1 cellular context compared by ENCODE assay signal in genomic region chrX:11461181-11462001, GRCh38.
TF ChIP-seq lines count a peak whose summit lies in the region.

No MANE protein-coding gene starts in this region.

TF ChIP-seq in K562, 482 proteins besides CTCF, POLR2A, EP300 and RAD21 (continued from another document and continues in another):
- no peak for TF ChIP-seq NR4A1 (CRISPR knock-in tag; IDR thresholded peaks at IDR 0.05)
- no peak; the same call in none of the 2 replicates for TF ChIP-seq NR4A1 (tag; IDR thresholded peaks at IDR 0.05)
- no peak for TF ChIP-seq RBM25 (IDR thresholded peaks at IDR 0.05; ENCODE audit: low read depth, low read length, severe bottlenecking)
- no peak for TF ChIP-seq HINFP (tag; conservative IDR thresholded peaks at IDR 0.05; ENCODE audit: low read depth)
- TF ChIP-seq ZBTB43 (CRISPR knock-in tag; IDR thresholded peaks at IDR 0.05): no peak
- TF ChIP-seq TAF15 (IDR thresholded peaks at IDR 0.05; ENCODE audit: low read depth, low read length): no peak
- 0 out of 2 replicates have a peak, but pooled peaks have one; percentile 16 for TF ChIP-seq ZNF583 (CRISPR knock-in tag; IDR thresholded peaks at IDR 0.05)
- no peak for TF ChIP-seq POLR2G (IDR thresholded peaks at IDR 0.05; ENCODE audit: low read depth, low read length)
- no peak for TF ChIP-seq NFIX (CRISPR knock-in tag; IDR thresholded peaks at IDR 0.05; ENCODE audit: low read depth)
- TF ChIP-seq NBN (IDR thresholded peaks at IDR 0.05; ENCODE audit: low read depth): peak; percentile 84
- TF ChIP-seq EP400 (IDR thresholded peaks at IDR 0.05): peak; percentile 48; the same call in 1 of the 2 replicates
- TF ChIP-seq FOS (IDR thresholded peaks at IDR 0.05; ENCODE audit: extremely low read depth, insufficient read length): no peak
- TF ChIP-seq NFXL1 (CRISPR knock-in tag; IDR thresholded peaks at IDR 0.05): no peak
- TF ChIP-seq ZBTB26 (CRISPR knock-in tag; IDR thresholded peaks at IDR 0.05): no peak
- no peak for TF ChIP-seq E4F1 (CRISPR knock-in tag; IDR thresholded peaks at IDR 0.05; ENCODE audit: borderline replicate concordance)
- TF ChIP-seq PTRF (tag; IDR thresholded peaks at IDR 0.05): no peak
- TF ChIP-seq ZEB2 (IDR thresholded peaks at IDR 0.05): peak; percentile 83; the same call in 1 of the 2 replicates
- peak; percentile 74; the same call in 1 of the 2 replicates for TF ChIP-seq ZNF766 (CRISPR knock-in tag; conservative IDR thresholded peaks at IDR 0.05)
- TF ChIP-seq ZNF57 (CRISPR knock-in tag; IDR thresholded peaks at IDR 0.05): no peak
- TF ChIP-seq ZNF77 (CRISPR knock-in tag; IDR thresholded peaks at IDR 0.05): no peak
- peak in 1 of 3 experiments; percentile 70; a peak in 2 of 6 replicates for TF ChIP-seq ZBTB11 (CRISPR knock-in tag; IDR thresholded peaks at IDR 0.05)
- TF ChIP-seq ARNT (IDR thresholded peaks at IDR 0.05): peak; percentile 62 to 78; a peak in 1 of 4 replicates
- TF ChIP-seq FOXM1 (IDR thresholded peaks at IDR 0.05; ENCODE audit: low read depth): peak; percentile 92
- TF ChIP-seq FOXM1 (CRISPR knock-in tag; IDR thresholded peaks at IDR 0.05; ENCODE audit: low read depth): no peak
- TF ChIP-seq WHSC1 (IDR thresholded peaks at IDR 0.05; ENCODE audit: low read length): no peak
- TF ChIP-seq RBM14 (IDR thresholded peaks at IDR 0.05; ENCODE audit: borderline replicate concordance, insufficient read depth, low read depth, low read length): no peak
- no peak for TF ChIP-seq ZFP91 (CRISPR knock-in tag; IDR thresholded peaks at IDR 0.05)
- TF ChIP-seq MBD2 (IDR thresholded peaks at IDR 0.05; ENCODE audit: borderline replicate concordance, low read depth): peak; percentile 66; the same call in 1 of the 2 replicates
- no peak for TF ChIP-seq POLR3A (IDR thresholded peaks at IDR 0.05; ENCODE audit: borderline replicate concordance, extremely low read depth, insufficient read depth, insufficient read length)
- TF ChIP-seq CBFA2T3 (IDR thresholded peaks at IDR 0.05): peak; percentile 98
- peak; percentile 86 to 96 for TF ChIP-seq TRIM24 (IDR thresholded peaks at IDR 0.05)
- TF ChIP-seq ZNF584 (CRISPR knock-in tag; IDR thresholded peaks at IDR 0.05; ENCODE audit: low read depth): 0 out of 2 replicates have a peak, but pooled peaks have one; percentile 33
- TF ChIP-seq DIDO1 (tag; IDR thresholded peaks at IDR 0.05; ENCODE audit: low read depth): no peak
- no peak for TF ChIP-seq HDAC6 (IDR thresholded peaks at IDR 0.05; ENCODE audit: low read depth, low read length)
- no peak for TF ChIP-seq ZNF79 (CRISPR knock-in tag; IDR thresholded peaks at IDR 0.05; ENCODE audit: low read depth)
- no peak for TF ChIP-seq E2F5 (CRISPR knock-in tag; IDR thresholded peaks at IDR 0.05)
- peak; percentile 95 for TF ChIP-seq TAL1 (IDR thresholded peaks at IDR 0.05)
- no peak for TF ChIP-seq SAFB2 (IDR thresholded peaks at IDR 0.05; ENCODE audit: borderline replicate concordance, low read depth, low read length, severe bottlenecking)
- no peak for TF ChIP-seq ZNF518B (CRISPR knock-in tag; IDR thresholded peaks at IDR 0.05)
- no peak for TF ChIP-seq NR1H2 (CRISPR knock-in tag; IDR thresholded peaks at IDR 0.05)
- no peak for TF ChIP-seq PTBP1 (IDR thresholded peaks at IDR 0.05; ENCODE audit: low read depth, low read length)
- TF ChIP-seq HNRNPH1 (optimal IDR thresholded peaks at IDR 0.05; ENCODE audit: low read depth, low read length): no peak
- no peak for TF ChIP-seq RNF219 (CRISPR knock-in tag; IDR thresholded peaks at IDR 0.05)
- TF ChIP-seq MBD1 (CRISPR knock-in tag; IDR thresholded peaks at IDR 0.05): no peak
